In genomic region chr16:1781254-1781653, GRCh38 we compare ENCODE assay signal across 8 cellular contexts. TPM values are rescaled to one million over a fixed set of nuclear protein-coding genes. Genes with fewer than 3 reads are reported as not detected.
DNase-seq lines count a peak whose midpoint lies in the region; TF ChIP-seq lines count a peak whose summit lies in the region.

No MANE protein-coding gene starts in this region.

- H3K9me3 ChIP-seq in mononuclear cell (ENCODE audit: low read depth, low read length) (no peaks in the 10 kb centered on the region), uterus (no peaks in the 10 kb centered on the region)

- peak overlapping the region; percentile 76 for H3K27ac Mint-ChIP-seq in activated naive CD4-positive, alpha-beta T cell treated with anti-CD3 and anti-CD28 coated beads, Interleukin-2, amount 50 U/mL, for 24 hours

- no peaks in the 10 kb centered on the region for H3K9me3 Mint-ChIP-seq in activated naive CD4-positive, alpha-beta T cell treated with anti-CD3 and anti-CD28 coated beads, Interleukin-2, amount 50 U/mL, for 24 hours

- H3K36me3 ChIP-seq in uterus = no peaks in the 10 kb centered on the region

- intact Hi-C loops in uterus (cut with DNase I; ENCODE audit: low total_unique reads) = no loop called here

- H3K4me3 ChIP-seq in mononuclear cell (ENCODE audit: low read length) (peak overlapping the region; percentile 84), uterus (peak overlapping the region; percentile 47 to 98)

- peaks cover 3% of the 10 kb centered on the region for H3K36me3 Mint-ChIP-seq in activated naive CD4-positive, alpha-beta T cell treated with anti-CD3 and anti-CD28 coated beads, Interleukin-2, amount 50 U/mL, for 24 hours

- H3K4me1 Mint-ChIP-seq in activated naive CD4-positive, alpha-beta T cell treated with anti-CD3 and anti-CD28 coated beads, Interleukin-2, amount 50 U/mL, for 24 hours = peaks cover 27% of the 10 kb centered on the region

- H3K27me3 ChIP-seq in mononuclear cell (ENCODE audit: insufficient read depth, low read length) (no peaks in the 10 kb centered on the region), uterus (no peaks in the 10 kb centered on the region)

- H3K4me1 ChIP-seq in mononuclear cell (ENCODE audit: insufficient read depth, low read length) (peaks cover 23% of the 10 kb centered on the region), uterus (peaks cover 0 to 7% of the 10 kb centered on the region in 2 donors)

- H3K27ac ChIP-seq in cingulate gyrus (ENCODE audit: low read depth, low read length) (peak overlapping the region; percentile 39), uterus (peak overlapping the region; percentile 80 to 87)

- peak overlapping the region; percentile 87 for H3K4me3 Mint-ChIP-seq in activated naive CD4-positive, alpha-beta T cell treated with anti-CD3 and anti-CD28 coated beads, Interleukin-2, amount 50 U/mL, for 24 hours

- no peaks in the 10 kb centered on the region for H3K27me3 Mint-ChIP-seq in activated naive CD4-positive, alpha-beta T cell treated with anti-CD3 and anti-CD28 coated beads, Interleukin-2, amount 50 U/mL, for 24 hours

- DNase-seq in activated naive CD4-positive, alpha-beta T cell treated with Interleukin-2 at 50 U/mL for 16 hours = no peak
- DNase-seq in uterus (peak in 1 of 2 donors; percentile 21), hippocampal formation (lab: John Stamatoyannopoulos, UW) (no peak), KG1 (lab: John Stamatoyannopoulos, UW) (no peak)
- no peak for DNase-seq in stimulated activated naive CD4-positive, alpha-beta T cell treated with Interleukin-2 at 50 U/mL for 16 hours (lab: John Stamatoyannopoulos, UW)

- no peak for TF ChIP-seq CTCF in uterus (IDR thresholded peaks at IDR 0.05)

- TF ChIP-seq POLR2A in uterus (IDR thresholded peaks at IDR 0.05) = no peak

RNA-seq across cellular contexts. Expression of gene SPSB3, which starts 1.1 kb away (rescaled TPM):
- total RNA-seq in mononuclear cell (40.0 TPM), uterus (10 to 100 TPM; 24.8 to 67.4 (median 55.8) TPM)

RNA-seq across cellular contexts. Expression of gene NUBP2, which starts 1.5 kb away (rescaled TPM):
- total RNA-seq in mononuclear cell (26.2 TPM), uterus (10 to 100 TPM; 40.5 to 54.6 (median 47.2) TPM)

RNA-seq across cellular contexts. Expression of gene MRPS34, which starts 8.3 kb away (rescaled TPM):
- total RNA-seq in mononuclear cell = 17.1 TPM
- total RNA-seq in uterus = 100 to 1,000 TPM in 1 of 4 donors, 10 to 100 TPM in 3; 37.3 to 158 (median 52.5) TPM

RNA-seq across cellular contexts. Expression of gene EME2, which starts 8.6 kb away (rescaled TPM):
- total RNA-seq in mononuclear cell = 13.3 TPM
- 10 to 100 TPM in 2 of 4 donors, 1 to 10 TPM in 2; 2.6 to 28.2 (median 8.0) TPM for total RNA-seq in uterus

RNA-seq across cellular contexts. Expression of gene NME3, which starts 9.9 kb away (rescaled TPM):
- total RNA-seq in mononuclear cell = 17.6 TPM
- total RNA-seq in uterus = 100 to 1,000 TPM in 1 of 4 donors, 10 to 100 TPM in 3; 35.3 to 208 (median 59.7) TPM
